In genomic region chr3:48187579-48188265, GRCh38 we compare ENCODE assay signal across 8 cellular contexts. TPM values are rescaled to one million over a fixed set of nuclear protein-coding genes. Genes with fewer than 3 reads are reported as not detected.
DNase-seq lines count a peak whose midpoint lies in the region; ATAC-seq, FAIRE-seq and TF ChIP-seq lines count a peak whose summit lies in the region.

No MANE protein-coding gene starts in this region.

- H3K27ac ChIP-seq in A549 (peak overlapping the region; percentile 75 to 91), SJSA1 (peak overlapping the region; percentile 71), dorsolateral prefrontal cortex (peak overlapping the region in 5 of 59 donors; percentile 33 to 81 (median 77)), mesendoderm (ENCODE audit: low read depth, low read length) (peak overlapping the region; percentile 87), stomach smooth muscle (ENCODE audit: low read length) (no peak overlapping the region)

- peak overlapping the region; percentile 20 for H3K18ac ChIP-seq in mesendoderm (ENCODE audit: low read length)

- H3K36me3 ChIP-seq in SJSA1, result peaks cover 55% of the 10 kb centered on the region
- H3K36me3 ChIP-seq in mesendoderm (ENCODE audit: control insufficient read depth, insufficient read depth, low read length), result peaks cover 8% of the 10 kb centered on the region
- no peaks in the 10 kb centered on the region for H3K36me3 ChIP-seq in stomach smooth muscle (ENCODE audit: control insufficient read depth in 2 of 2, insufficient read depth in 2 of 2, low read length in 2 of 2)

- H3K9ac ChIP-seq in mesendoderm (ENCODE audit: low read length), result peak overlapping the region; percentile 97
- H3K9ac ChIP-seq in stomach smooth muscle (ENCODE audit: low read length in 2 of 2), result peak overlapping the region; percentile 42 to 53

- H4K8ac ChIP-seq in mesendoderm (ENCODE audit: low read depth, low read length), result no peak overlapping the region

- no peak for TF ChIP-seq POLR2A in A549 (IDR thresholded peaks at IDR 0.05; ENCODE audit: low read length)
- TF ChIP-seq POLR2A in GM18505 (IDR thresholded peaks at IDR 0.05; ENCODE audit: borderline replicate concordance, extremely low read depth, insufficient read depth, insufficient read length), result no peak

- CTCF ChIA-PET in A549 (lab: Yijun Ruan, JAX), result interaction anchor here (0.7 to 0.9 kb wide), 2 partner anchors 44 to 764 kb away, joined by 3 read pairs; no protein-coding TSS in a partner anchor

- POLR2A ChIA-PET in A549 (lab: Yijun Ruan, JAX), result interaction anchor here (1.5 kb wide), 1 partner anchor 53 kb away, joined by 3 read pairs; the partner anchor contains the start of gene ZNF589

- no peak overlapping the region for H2AK5ac ChIP-seq in mesendoderm (ENCODE audit: low read length)

- H3K4me2 ChIP-seq in A549 (peak overlapping the region; percentile 97), mesendoderm (ENCODE audit: low read length) (peak overlapping the region; percentile 77)

- H4K5ac ChIP-seq in mesendoderm (ENCODE audit: low read length), result no peak overlapping the region

- FAIRE-seq in A549 (lab: Jason Lieb, UNC), result no peak

- H3K79me2 ChIP-seq in mesendoderm (ENCODE audit: control insufficient read depth, insufficient read depth, low read length), result peaks cover 41% of the 10 kb centered on the region

- no peak for TF ChIP-seq RAD21 in A549 (conservative IDR thresholded peaks at IDR 0.05 in 1 of 2, IDR thresholded peaks at IDR 0.05 in 1 of 2)

- peaks cover 11% of the 10 kb centered on the region for H3K4me1 ChIP-seq in A549
- H3K4me1 ChIP-seq in SJSA1 (replicated peaks), result peaks cover 11% of the 10 kb centered on the region
- peaks cover 4% of the 10 kb centered on the region for H3K4me1 ChIP-seq in mesendoderm (ENCODE audit: control insufficient read depth, low read depth, low read length)
- H3K4me1 ChIP-seq in stomach smooth muscle (ENCODE audit: control insufficient read depth, insufficient read depth, low read length), result peaks cover 17% of the 10 kb centered on the region

- H2BK5ac ChIP-seq in mesendoderm (ENCODE audit: low read length), result no peak overlapping the region

- no peaks in the 10 kb centered on the region for H3K27me3 ChIP-seq in SJSA1 (replicated peaks)
- no peaks in the 10 kb centered on the region for H3K27me3 ChIP-seq in dorsolateral prefrontal cortex
- H3K27me3 ChIP-seq in mesendoderm (ENCODE audit: insufficient read depth, low read length, poor library complexity), result no peaks in the 10 kb centered on the region
- no peaks in the 10 kb centered on the region for H3K27me3 ChIP-seq in stomach smooth muscle (ENCODE audit: control insufficient read depth in 1 of 2, insufficient read depth in 2 of 2, low read length in 2 of 2)

- H3K4me3 ChIP-seq in A549 (peak overlapping the region; percentile 83), SJSA1 (peak overlapping the region; percentile 86), dorsolateral prefrontal cortex (peak overlapping the region; percentile 55 to 97 (median 82)), mesendoderm (ENCODE audit: low read length) (peak overlapping the region; percentile 98), stomach smooth muscle (ENCODE audit: low read length in 2 of 2) (peak overlapping the region; percentile 75 to 91)

- H3K9me3 ChIP-seq in A549 (no peaks in the 10 kb centered on the region), SJSA1 (replicated peaks) (no peaks in the 10 kb centered on the region), stomach smooth muscle (ENCODE audit: control insufficient read depth in 2 of 2, low read length in 2 of 2) (no peaks in the 10 kb centered on the region)

- H2BK120ac ChIP-seq in mesendoderm (ENCODE audit: low read depth, low read length), result no peak overlapping the region

- TF ChIP-seq CTCF in A549 (IDR thresholded peaks at IDR 0.05) (no peak), dorsolateral prefrontal cortex (IDR thresholded peaks at IDR 0.05 in 54 of 56, conservative IDR thresholded peaks at IDR 0.05 in 2 of 56; ENCODE audit: low read depth in 1 of 56, partially characterized antibody in 56 of 56) (no peak)

- DNase-seq in A549 (ENCODE audit: low read depth in 1 of 2, low spot score in 1 of 2) (no peak), SJSA1 (ENCODE audit: low read depth in 1 of 2, low spot score in 2 of 2) (peak; percentile 37 to 45), dorsolateral prefrontal cortex (peak in 3 of 10 donors; percentile 32 to 82 (median 51)), mesendoderm (peak; percentile 59)
- no peak for DNase-seq in stimulated activated naive CD4-positive, alpha-beta T cell treated with Interleukin-2 at 50 U/mL for 16 hours (lab: John Stamatoyannopoulos, UW)

- TF ChIP-seq EP300 in A549 (IDR thresholded peaks at IDR 0.05), result no peak

- intact Hi-C loops in dorsolateral prefrontal cortex (cut with DNase I), result loop anchor here in 1 of 2 donors (5.0 kb wide), 1 partner anchor 245 kb away; the partner anchor contains the start of gene PLXNB1

- peak overlapping the region; percentile 98 for H3K56ac ChIP-seq in mesendoderm (ENCODE audit: low read length)

- peak overlapping the region; percentile 72 for H3K23ac ChIP-seq in mesendoderm (ENCODE audit: low read length)

- ATAC-seq in A549 (peak; percentile 51 to 53), GM18505 (IDR thresholded peaks at IDR 0.05; ENCODE audit: unreplicated experiment) (peak; percentile 31), HG02973 (IDR thresholded peaks at IDR 0.05; ENCODE audit: unreplicated experiment) (peak; percentile 29)

- no peak overlapping the region for H2BK15ac ChIP-seq in mesendoderm (replicated peaks; ENCODE audit: low read depth)

- WGBS in A549 (ENCODE audit: missing lambda C conversion rate), result 0% methylated on average over 2 of the region's 87 CpGs
- WGBS in mesendoderm (ENCODE audit: extremely low coverage, insufficient coverage, low lambda C conversion rate), result no CpG with 5 or more reads among the region's 87 CpGs

- peaks cover 12% of the 10 kb centered on the region for H3K79me1 ChIP-seq in mesendoderm (ENCODE audit: low read length)

- peak overlapping the region; percentile 73 for H3K4ac ChIP-seq in mesendoderm (ENCODE audit: low read depth, low read length)

TF ChIP-seq in A549, 52 proteins besides CTCF, POLR2A, EP300 and RAD21:
- TF ChIP-seq FOXS1 (CRISPR knock-in tag; IDR thresholded peaks at IDR 0.05) (no peak), PHF8 (IDR thresholded peaks at IDR 0.05; ENCODE audit: borderline replicate concordance, low read depth) (peak; percentile 69; the same call in 1 of the 2 replicates)

RNA-seq across cellular contexts. Expression of gene CDC25A, which starts 0.5 kb away (rescaled TPM):
- polyA plus RNA-seq in A549 (2011; rRNA removed) (6.2 and 6.4 TPM in 2 replicates), A549 (2017; fragmentation: RNase III; extraction: RNeasy Plus Mini Kit Qiagen cat#74134 plus additional on column Dnase treatment) (9.8 to 10.2 TPM (median 10.0 TPM) in 3 replicates)
- 5.8 and 9.3 TPM in 2 replicates for polyA plus RNA-seq in A549 (2012; cell fraction: cytosol; rRNA removed)
- 9.7 and 10.8 TPM in 2 replicates for polyA plus RNA-seq in A549 (2012; cell fraction: nucleus; rRNA removed)
- polyA minus RNA-seq in A549 (2011; rRNA and poly(A)+ RNA removed), result 8.1 and 9.0 TPM in 2 replicates
- 29.1 and 36.0 TPM in 2 replicates for total RNA-seq in SJSA1 (2014; rRNA removed; shearing (Covaris generic))
- 1 to 10 TPM in 67 of 120 experiments, under 1 TPM in 53; 0.18 to 3.9 (median 1.1) TPM for total RNA-seq in dorsolateral prefrontal cortex
- 47.9 TPM for polyA plus RNA-seq in mesendoderm (2013, experiment 1 of 2)
- 47.8 TPM for polyA plus RNA-seq in mesendoderm (2013, experiment 2 of 2)

RNA-seq across cellular contexts. Expression of gene CAMP, which starts 35.6 kb away (rescaled TPM):
- polyA plus RNA-seq in A549 (2011; rRNA removed) (not detected in 2 replicates), A549 (2017; fragmentation: RNase III; extraction: RNeasy Plus Mini Kit Qiagen cat#74134 plus additional on column Dnase treatment) (not detected in 3 replicates)
- polyA plus RNA-seq in A549 (2012; cell fraction: cytosol; rRNA removed), result 0.05 TPM in 1 of 2 replicates, not detected in the other
- 0.10 TPM in 1 of 2 replicates, not detected in the other for polyA plus RNA-seq in A549 (2012; cell fraction: nucleus; rRNA removed)
- not detected in 2 replicates for polyA minus RNA-seq in A549 (2011; rRNA and poly(A)+ RNA removed)
- total RNA-seq in SJSA1 (2014; rRNA removed; shearing (Covaris generic)), result not detected in 2 replicates
- under 1 TPM in 1 of 120 experiments, not detected in 119; 0.88 TPM for total RNA-seq in dorsolateral prefrontal cortex
- not detected for polyA plus RNA-seq in mesendoderm (2013, experiment 1 of 2)
- not detected for polyA plus RNA-seq in mesendoderm (2013, experiment 2 of 2)

RNA-seq across cellular contexts. Expression of gene ZNF589, which starts 53.2 kb away (rescaled TPM):
- polyA plus RNA-seq in A549 (2011; rRNA removed), result 3.6 and 5.6 TPM in 2 replicates
- 1.9 and 2.1 TPM in 2 replicates for polyA plus RNA-seq in A549 (2012; cell fraction: cytosol; rRNA removed)
- 3.0 and 5.2 TPM in 2 replicates for polyA plus RNA-seq in A549 (2012; cell fraction: nucleus; rRNA removed)
- 4.9 to 5.4 TPM (median 5.0 TPM) in 3 replicates for polyA plus RNA-seq in A549 (2017; fragmentation: RNase III; extraction: RNeasy Plus Mini Kit Qiagen cat#74134 plus additional on column Dnase treatment)
- polyA minus RNA-seq in A549 (2011; rRNA and poly(A)+ RNA removed), result 2.8 and 3.8 TPM in 2 replicates
- 0.75 and 2.4 TPM in 2 replicates for total RNA-seq in SJSA1 (2014; rRNA removed; shearing (Covaris generic))
- total RNA-seq in dorsolateral prefrontal cortex, result 10 to 100 TPM; 15.7 to 37.4 (median 23.2) TPM
- polyA plus RNA-seq in mesendoderm (2013, experiment 1 of 2), result 46.5 TPM
- polyA plus RNA-seq in mesendoderm (2013, experiment 2 of 2), result 47.1 TPM

Comparison
In these comparisons a context has a peak if more than half of its experiments do, and no peak if none do; other contexts are left out.
1. DNase-seq: peak in SJSA1 (2 of 2) and mesendoderm (single experiment); none in A549 (0 of 2) and stimulated activated naive CD4-positive, alpha-beta T cell treated with Interleukin-2 at 50 U/mL for 16 hours (single experiment).
2. Peak in every context shown above with its lines, with median percentiles within 50 percentile points of each other: ATAC-seq and H3K4me3 ChIP-seq.